Comparison of ENCODE assay signal across 14 cellular contexts in genomic region chr13:51770681-51771417, GRCh38. TPM values are rescaled to one million over a fixed set of nuclear protein-coding genes. Genes with fewer than 3 reads are reported as not detected.
DNase-seq lines count a peak whose midpoint lies in the region; ATAC-seq and TF ChIP-seq lines count a peak whose summit lies in the region.
"Had no signal": no experiment of that assay in that cellular context is flagged by ENCODE, and none has a peak within 500 bp of the region (broad histone marks: within the 10 kb centered on the region; RNA-seq: fewer than 3 reads in every experiment).

No MANE protein-coding gene starts in this region.

- intact Hi-C loops in breast epithelium (cut with DNase I; ENCODE audit: low total_unique reads) = no loop called here
- intact Hi-C loops in ovary (cut with DNase I) = no loop called here

- DNase-seq in DMS153 treated with DMSO at 0.1 percent for 48 hours (lab: John Stamatoyannopoulos, UW; ENCODE audit: unreplicated experiment) = peak; percentile 59
- DNase-seq in breast epithelium (ENCODE audit: low spot score in 2 of 2) = no peak
- DNase-seq in ovary = no peak
- no peak for DNase-seq in NCI-H187 treated with DMSO at 0.1 percent for 48 hours (lab: John Stamatoyannopoulos, UW)
- no peak for DNase-seq in RKO (ENCODE audit: low spot score)
- DNase-seq in NCI-H526 (lab: John Stamatoyannopoulos, UW) = no peak
- DNase-seq: activated CD4-positive, alpha-beta T cell treated with anti-CD3 and anti-CD28 coated beads for 48 hours; activated effector memory CD4-positive, alpha-beta T cell treated with anti-CD3 and anti-CD28 coated beads, Interleukin-2, amount 50 U/mL, for 16 hours; colonic mucosa; NCI-H1436 treated with DMSO at 0.1 percent for 48 hours; SW 1271 had no signal

- WGBS in ovary, 3 donors = 91 to 92% (median 92%) methylated on average over 11 of the region's 11 CpGs

- H3K9me3 ChIP-seq in breast epithelium (no peaks in the 10 kb centered on the region), ovary (no peaks in the 10 kb centered on the region)
- H3K9me3 ChIP-seq: BLaER1, colonic mucosa had no signal

- ATAC-seq in HG02852 (IDR thresholded peaks at IDR 0.05; ENCODE audit: unreplicated experiment) (peak; percentile 74), GM19328 (IDR thresholded peaks at IDR 0.05; ENCODE audit: unreplicated experiment) (no peak)

- H3K4me1 ChIP-seq in breast epithelium (peaks cover 0 to 13% of the 10 kb centered on the region in 2 donors), ovary (ENCODE audit: insufficient read depth) (peaks cover 14% of the 10 kb centered on the region)
- H3K4me1 ChIP-seq: BLaER1, colonic mucosa had no signal

- no peaks in the 10 kb centered on the region for H3K36me3 ChIP-seq in breast epithelium
- H3K36me3 ChIP-seq in ovary = no peaks in the 10 kb centered on the region
- H3K36me3 ChIP-seq: colonic mucosa had no signal

- TF ChIP-seq EP300 in ovary (IDR thresholded peaks at IDR 0.05) = no peak

- H3K4me3 ChIP-seq in breast epithelium (no peak overlapping the region), ovary (no peak overlapping the region)
- H3K4me3 ChIP-seq: BLaER1, colonic mucosa had no signal

- peak overlapping the region; percentile 89 to 97 for H3K27ac ChIP-seq in breast epithelium
- H3K27ac ChIP-seq in ovary = peak overlapping the region; percentile 67 to 97
- H3K27ac ChIP-seq: BLaER1, colonic mucosa had no signal

- TF ChIP-seq CTCF in breast epithelium (IDR thresholded peaks at IDR 0.05) = no peak
- TF ChIP-seq CTCF in ovary (IDR thresholded peaks at IDR 0.05) = no peak

- TF ChIP-seq POLR2A in breast epithelium (IDR thresholded peaks at IDR 0.05) (no peak), ovary (IDR thresholded peaks at IDR 0.05) (no peak)

- H3K27me3 ChIP-seq in breast epithelium (no peaks in the 10 kb centered on the region), ovary (no peaks in the 10 kb centered on the region)
- H3K27me3 ChIP-seq: BLaER1, colonic mucosa had no signal

RNA-seq across cellular contexts. Expression of gene DHRS12, which starts 33.1 kb away (rescaled TPM):
- 10 to 100 TPM; 16.2 to 35.7 (median 16.4) TPM for total RNA-seq in breast epithelium
- 10 to 100 TPM in 6 of 7 donors, 1 to 10 TPM in 1; 9.7 to 19.7 (median 16.2) TPM for total RNA-seq in ovary
- polyA plus RNA-seq in ovary = 10 to 100 TPM; 24.9 to 29.1 TPM
